In the genomic region with DNA sequence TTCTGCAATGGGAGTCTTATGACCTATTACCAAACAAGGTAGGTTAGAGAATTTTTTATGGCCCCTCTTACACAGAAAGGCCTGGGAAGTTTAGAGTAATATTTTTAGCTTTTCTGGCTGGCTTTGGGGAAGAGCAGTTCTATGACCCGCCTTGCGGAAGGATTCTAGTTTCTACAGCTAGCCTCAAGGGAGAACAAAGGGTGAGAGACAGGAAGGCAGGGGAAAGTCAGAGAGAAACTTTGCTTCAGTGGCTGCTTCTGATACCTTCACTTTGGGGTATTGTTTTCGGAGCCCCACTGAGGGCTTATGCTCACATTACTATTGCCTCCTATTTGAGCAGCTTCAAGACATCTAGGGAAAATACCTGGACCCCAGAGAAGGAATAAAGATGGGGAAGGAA, we compare ENCODE assay signal across 9 cellular contexts.
A peak's percentile ranks its signal among the peaks of the same experiment; 100 is the strongest.
DNase-seq lines count a peak whose midpoint lies in the region; ATAC-seq and TF ChIP-seq lines count a peak whose summit lies in the region.
"Had no signal": no experiment of that assay in that cellular context is flagged by ENCODE, and none has a peak within 500 bp of the region (broad histone marks: within the 10 kb centered on the region; RNA-seq: fewer than 3 reads in every experiment).

No MANE protein-coding gene starts in this region.

- H4K20me1 ChIP-seq in BLaER1: no peaks in the 10 kb centered on the region

- H3K9ac ChIP-seq in BLaER1: peak overlapping the region; percentile 50; the same call in 1 of the 2 replicates
- no peak overlapping the region for H3K9ac ChIP-seq in colonic mucosa (ENCODE audit: low read depth in 2 of 2, low read length in 2 of 2)

- CTCF ChIA-PET in HEK293 (lab: Yijun Ruan, JAX): no interaction called here

- H3K27me3 ChIP-seq in BLaER1 (no peaks in the 10 kb centered on the region), colonic mucosa (no peaks in the 10 kb centered on the region)

- H3K4me3 ChIP-seq in BLaER1 (peak overlapping the region; percentile 8; the same call in 1 of the 2 replicates), HEK293 (ENCODE audit: low read depth, low read length) (no peak overlapping the region), colonic mucosa (no peak overlapping the region)

- peak overlapping the region; percentile 5; the same call in 1 of the 2 replicates for H3K27ac ChIP-seq in BLaER1
- no peak overlapping the region for H3K27ac ChIP-seq in HEK293 (ENCODE audit: extremely low read depth, low read depth, low read length)
- H3K27ac ChIP-seq in colonic mucosa: no peak overlapping the region

- H3K36me3 ChIP-seq in BLaER1 (no peaks in the 10 kb centered on the region), HEK293 (ENCODE audit: control insufficient read depth in 2 of 2, insufficient read depth in 1 of 2, low read length in 2 of 2) (no peaks in the 10 kb centered on the region), colonic mucosa (no peaks in the 10 kb centered on the region)

- intact Hi-C loops in colonic mucosa (cut with DNase I): no loop called here

- H3K4me1 ChIP-seq in BLaER1 (peaks cover 29% of the 10 kb centered on the region), HEK293 (ENCODE audit: control insufficient read depth, insufficient read depth, low read length) (no peaks in the 10 kb centered on the region), colonic mucosa (no peaks in the 10 kb centered on the region)

- peak overlapping the region; percentile 85 for H3K4me2 ChIP-seq in BLaER1

- no peak for TF ChIP-seq CTCF in HEK293 (tag by site-specific recombination; IDR thresholded peaks at IDR 0.05)
- TF ChIP-seq CTCF in colonic mucosa (IDR thresholded peaks at IDR 0.05): no peak

- DNase-seq in germinal center (ENCODE audit: low spot score) (no peak), NCI-H524 (lab: John Stamatoyannopoulos, UW) (no peak), colonic mucosa (no peak), DMS53 treated with DMSO at 0.1 percent for 48 hours (lab: John Stamatoyannopoulos, UW; ENCODE audit: unreplicated experiment) (no peak)
- DNase-seq: activated CD4-positive, alpha-beta T cell treated with anti-CD3 and anti-CD28 coated beads, Interleukin-2, amount 10 ng/mL, durations not matched to agents 7 days and 5 days had no signal

- no peaks in the 10 kb centered on the region for H3K9me3 ChIP-seq in BLaER1
- H3K9me3 ChIP-seq in HEK293 (ENCODE audit: control insufficient read depth, insufficient read depth, low read depth, low read length): no peaks in the 10 kb centered on the region
- H3K9me3 ChIP-seq in colonic mucosa: no peaks in the 10 kb centered on the region

- POLR2A ChIA-PET in HEK293 (lab: Yijun Ruan, JAX): no interaction called here

- ATAC-seq in GM19025 (IDR thresholded peaks at IDR 0.05; ENCODE audit: low read depth, unreplicated experiment) (peak; percentile 87), HG03432 (IDR thresholded peaks at IDR 0.05; ENCODE audit: unreplicated experiment) (peak; percentile 94)

TF ChIP-seq in HEK293, 187 proteins besides CTCF, POLR2A, EP300 and RAD21:
- TF ChIP-seq PRDM1 (tag by site-specific recombination; IDR thresholded peaks at IDR 0.05): peak; percentile 33; the same call in 1 of the 2 replicates
- TF ChIP-seq, protein P1, sequence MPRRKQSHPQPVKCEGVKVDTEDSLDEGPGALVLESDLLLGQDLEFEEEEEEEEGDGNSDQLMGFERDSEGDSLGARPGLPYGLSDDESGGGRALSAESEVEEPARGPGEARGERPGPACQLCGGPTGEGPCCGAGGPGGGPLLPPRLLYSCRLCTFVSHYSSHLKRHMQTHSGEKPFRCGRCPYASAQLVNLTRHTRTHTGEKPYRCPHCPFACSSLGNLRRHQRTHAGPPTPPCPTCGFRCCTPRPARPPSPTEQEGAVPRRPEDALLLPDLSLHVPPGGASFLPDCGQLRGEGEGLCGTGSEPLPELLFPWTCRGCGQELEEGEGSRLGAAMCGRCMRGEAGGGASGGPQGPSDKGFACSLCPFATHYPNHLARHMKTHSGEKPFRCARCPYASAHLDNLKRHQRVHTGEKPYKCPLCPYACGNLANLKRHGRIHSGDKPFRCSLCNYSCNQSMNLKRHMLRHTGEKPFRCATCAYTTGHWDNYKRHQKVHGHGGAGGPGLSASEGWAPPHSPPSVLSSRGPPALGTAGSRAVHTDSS (tag by site-specific recombination; IDR thresholded peaks at IDR 0.05): no peak
